In the genomic region with DNA sequence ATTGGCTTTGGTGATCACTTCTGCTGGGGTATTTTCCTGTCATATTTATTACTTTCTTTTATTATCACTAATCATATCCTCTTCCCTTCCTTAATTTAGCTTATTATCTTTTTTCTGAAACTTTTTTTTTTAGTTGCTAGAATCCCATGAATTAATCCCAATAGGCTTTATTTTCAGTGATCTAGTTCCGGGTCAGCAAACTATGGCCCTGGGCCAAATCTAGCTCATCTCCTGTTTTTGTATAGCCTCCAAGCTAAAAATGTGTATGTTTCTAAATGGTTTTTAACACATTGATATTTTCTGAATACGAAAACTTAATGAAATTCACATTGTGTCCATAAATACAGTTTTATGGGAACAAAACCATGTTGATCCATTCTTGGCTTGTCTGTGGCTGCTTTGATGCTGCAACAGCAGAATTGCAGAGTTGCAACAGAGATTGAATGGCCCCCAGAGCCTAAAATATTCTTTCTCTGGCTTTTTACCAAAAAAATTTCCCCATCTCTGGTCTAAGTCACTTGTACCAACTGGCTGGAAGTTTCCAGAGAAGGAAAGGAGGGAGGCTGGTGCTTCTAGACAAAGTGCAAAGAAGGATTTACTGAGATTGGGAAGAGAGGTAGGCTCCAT, we compare ENCODE assay signal across 1 cellular context.
TF ChIP-seq lines count a peak whose summit lies in the region.

No MANE protein-coding gene starts in this region.

TF ChIP-seq in GM23338, 12 proteins besides CTCF, POLR2A, EP300 and RAD21 (continued from another document):
- TF ChIP-seq ETS1 (IDR thresholded peaks at IDR 0.05), result no peak
- no peak for TF ChIP-seq CREB1 (CRISPR knock-in tag; IDR thresholded peaks at IDR 0.05; ENCODE audit: low read depth)
- TF ChIP-seq EZH2 (IDR thresholded peaks at IDR 0.05; ENCODE audit: low read depth, unreplicated experiment), result no peak
- TF ChIP-seq, protein P1, sequence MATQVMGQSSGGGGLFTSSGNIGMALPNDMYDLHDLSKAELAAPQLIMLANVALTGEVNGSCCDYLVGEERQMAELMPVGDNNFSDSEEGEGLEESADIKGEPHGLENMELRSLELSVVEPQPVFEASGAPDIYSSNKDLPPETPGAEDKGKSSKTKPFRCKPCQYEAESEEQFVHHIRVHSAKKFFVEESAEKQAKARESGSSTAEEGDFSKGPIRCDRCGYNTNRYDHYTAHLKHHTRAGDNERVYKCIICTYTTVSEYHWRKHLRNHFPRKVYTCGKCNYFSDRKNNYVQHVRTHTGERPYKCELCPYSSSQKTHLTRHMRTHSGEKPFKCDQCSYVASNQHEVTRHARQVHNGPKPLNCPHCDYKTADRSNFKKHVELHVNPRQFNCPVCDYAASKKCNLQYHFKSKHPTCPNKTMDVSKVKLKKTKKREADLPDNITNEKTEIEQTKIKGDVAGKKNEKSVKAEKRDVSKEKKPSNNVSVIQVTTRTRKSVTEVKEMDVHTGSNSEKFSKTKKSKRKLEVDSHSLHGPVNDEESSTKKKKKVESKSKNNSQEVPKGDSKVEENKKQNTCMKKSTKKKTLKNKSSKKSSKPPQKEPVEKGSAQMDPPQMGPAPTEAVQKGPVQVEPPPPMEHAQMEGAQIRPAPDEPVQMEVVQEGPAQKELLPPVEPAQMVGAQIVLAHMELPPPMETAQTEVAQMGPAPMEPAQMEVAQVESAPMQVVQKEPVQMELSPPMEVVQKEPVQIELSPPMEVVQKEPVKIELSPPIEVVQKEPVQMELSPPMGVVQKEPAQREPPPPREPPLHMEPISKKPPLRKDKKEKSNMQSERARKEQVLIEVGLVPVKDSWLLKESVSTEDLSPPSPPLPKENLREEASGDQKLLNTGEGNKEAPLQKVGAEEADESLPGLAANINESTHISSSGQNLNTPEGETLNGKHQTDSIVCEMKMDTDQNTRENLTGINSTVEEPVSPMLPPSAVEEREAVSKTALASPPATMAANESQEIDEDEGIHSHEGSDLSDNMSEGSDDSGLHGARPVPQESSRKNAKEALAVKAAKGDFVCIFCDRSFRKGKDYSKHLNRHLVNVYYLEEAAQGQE (IDR thresholded peaks at IDR 0.05; ENCODE audit: unreplicated experiment), result no peak
- TF ChIP-seq POLR2AphosphoS5 (IDR thresholded peaks at IDR 0.05; ENCODE audit: low read depth), result no peak
- TF ChIP-seq, protein P2, sequence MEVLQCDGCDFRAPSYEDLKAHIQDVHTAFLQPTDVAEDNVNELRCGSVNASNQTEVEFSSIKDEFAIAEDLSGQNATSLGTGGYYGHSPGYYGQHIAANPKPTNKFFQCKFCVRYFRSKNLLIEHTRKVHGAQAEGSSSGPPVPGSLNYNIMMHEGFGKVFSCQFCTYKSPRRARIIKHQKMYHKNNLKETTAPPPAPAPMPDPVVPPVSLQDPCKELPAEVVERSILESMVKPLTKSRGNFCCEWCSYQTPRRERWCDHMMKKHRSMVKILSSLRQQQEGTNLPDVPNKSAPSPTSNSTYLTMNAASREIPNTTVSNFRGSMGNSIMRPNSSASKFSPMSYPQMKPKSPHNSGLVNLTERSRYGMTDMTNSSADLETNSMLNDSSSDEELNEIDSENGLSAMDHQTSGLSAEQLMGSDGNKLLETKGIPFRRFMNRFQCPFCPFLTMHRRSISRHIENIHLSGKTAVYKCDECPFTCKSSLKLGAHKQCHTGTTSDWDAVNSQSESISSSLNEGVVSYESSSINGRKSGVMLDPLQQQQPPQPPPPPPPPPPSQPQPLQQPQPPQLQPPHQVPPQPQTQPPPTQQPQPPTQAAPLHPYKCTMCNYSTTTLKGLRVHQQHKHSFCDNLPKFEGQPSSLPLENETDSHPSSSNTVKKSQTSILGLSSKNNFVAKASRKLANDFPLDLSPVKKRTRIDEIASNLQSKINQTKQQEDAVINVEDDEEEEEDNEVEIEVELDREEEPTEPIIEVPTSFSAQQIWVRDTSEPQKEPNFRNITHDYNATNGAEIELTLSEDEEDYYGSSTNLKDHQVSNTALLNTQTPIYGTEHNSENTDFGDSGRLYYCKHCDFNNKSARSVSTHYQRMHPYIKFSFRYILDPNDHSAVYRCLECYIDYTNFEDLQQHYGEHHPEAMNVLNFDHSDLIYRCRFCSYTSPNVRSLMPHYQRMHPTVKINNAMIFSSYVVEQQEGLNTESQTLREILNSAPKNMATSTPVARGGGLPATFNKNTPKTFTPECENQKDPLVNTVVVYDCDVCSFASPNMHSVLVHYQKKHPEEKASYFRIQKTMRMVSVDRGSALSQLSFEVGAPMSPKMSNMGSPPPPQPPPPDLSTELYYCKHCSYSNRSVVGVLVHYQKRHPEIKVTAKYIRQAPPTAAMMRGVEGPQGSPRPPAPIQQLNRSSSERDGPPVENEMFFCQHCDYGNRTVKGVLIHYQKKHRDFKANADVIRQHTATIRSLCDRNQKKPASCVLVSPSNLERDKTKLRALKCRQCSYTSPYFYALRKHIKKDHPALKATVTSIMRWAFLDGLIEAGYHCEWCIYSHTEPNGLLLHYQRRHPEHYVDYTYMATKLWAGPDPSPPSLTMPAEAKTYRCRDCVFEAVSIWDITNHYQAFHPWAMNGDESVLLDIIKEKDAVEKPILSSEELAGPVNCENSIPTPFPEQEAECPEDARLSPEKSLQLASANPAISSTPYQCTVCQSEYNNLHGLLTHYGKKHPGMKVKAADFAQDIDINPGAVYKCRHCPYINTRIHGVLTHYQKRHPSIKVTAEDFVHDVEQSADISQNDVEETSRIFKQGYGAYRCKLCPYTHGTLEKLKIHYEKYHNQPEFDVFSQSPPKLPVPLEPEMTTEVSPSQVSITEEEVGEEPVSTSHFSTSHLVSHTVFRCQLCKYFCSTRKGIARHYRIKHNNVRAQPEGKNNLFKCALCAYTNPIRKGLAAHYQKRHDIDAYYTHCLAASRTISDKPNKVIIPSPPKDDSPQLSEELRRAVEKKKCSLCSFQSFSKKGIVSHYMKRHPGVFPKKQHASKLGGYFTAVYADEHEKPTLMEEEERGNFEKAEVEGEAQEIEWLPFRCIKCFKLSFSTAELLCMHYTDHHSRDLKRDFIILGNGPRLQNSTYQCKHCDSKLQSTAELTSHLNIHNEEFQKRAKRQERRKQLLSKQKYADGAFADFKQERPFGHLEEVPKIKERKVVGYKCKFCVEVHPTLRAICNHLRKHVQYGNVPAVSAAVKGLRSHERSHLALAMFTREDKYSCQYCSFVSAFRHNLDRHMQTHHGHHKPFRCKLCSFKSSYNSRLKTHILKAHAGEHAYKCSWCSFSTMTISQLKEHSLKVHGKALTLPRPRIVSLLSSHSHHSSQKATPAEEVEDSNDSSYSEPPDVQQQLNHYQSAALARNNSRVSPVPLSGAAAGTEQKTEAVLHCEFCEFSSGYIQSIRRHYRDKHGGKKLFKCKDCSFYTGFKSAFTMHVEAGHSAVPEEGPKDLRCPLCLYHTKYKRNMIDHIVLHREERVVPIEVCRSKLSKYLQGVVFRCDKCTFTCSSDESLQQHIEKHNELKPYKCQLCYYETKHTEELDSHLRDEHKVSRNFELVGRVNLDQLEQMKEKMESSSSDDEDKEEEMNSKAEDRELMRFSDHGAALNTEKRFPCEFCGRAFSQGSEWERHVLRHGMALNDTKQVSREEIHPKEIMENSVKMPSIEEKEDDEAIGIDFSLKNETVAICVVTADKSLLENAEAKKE (CRISPR knock-in tag; IDR thresholded peaks at IDR 0.05), result no peak
- no peak for TF ChIP-seq ZNF331 (CRISPR knock-in tag; IDR thresholded peaks at IDR 0.05; ENCODE audit: low read depth)
- no peak for TF ChIP-seq STAT1 (IDR thresholded peaks at IDR 0.05; ENCODE audit: unreplicated experiment)
- TF ChIP-seq JUNB (IDR thresholded peaks at IDR 0.05; ENCODE audit: unreplicated experiment), result no peak
